In the genomic region with DNA sequence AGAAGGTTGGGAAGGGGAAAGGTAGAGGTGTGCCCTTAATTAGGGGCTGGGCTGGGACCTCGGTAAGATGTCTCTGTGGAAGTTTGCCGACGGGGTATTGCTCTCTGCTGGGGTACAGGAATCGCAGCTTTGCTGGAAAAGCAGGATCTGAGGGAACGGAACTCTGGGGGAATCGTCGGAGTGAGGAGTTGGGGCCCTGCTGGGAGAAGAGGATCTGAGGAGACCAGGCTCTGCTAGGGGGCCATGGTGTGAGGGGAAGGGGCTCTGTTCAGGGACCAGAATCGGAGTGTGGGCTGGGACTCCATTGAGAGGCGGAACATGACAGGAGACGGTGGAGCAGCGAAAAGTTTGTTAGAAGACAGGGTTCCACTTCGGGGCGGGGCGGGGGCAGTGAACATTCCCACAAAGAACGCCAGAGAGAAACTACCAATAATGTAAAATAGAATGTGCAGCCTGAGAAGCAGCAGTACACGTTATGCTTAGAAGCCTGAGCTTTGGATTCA, we compare ENCODE assay signal across 9 cellular contexts. TPM values are rescaled to one million over a fixed set of nuclear protein-coding genes. Genes with fewer than 3 reads are reported as not detected.
DNase-seq lines count a peak whose midpoint lies in the region; ATAC-seq, FAIRE-seq and TF ChIP-seq lines count a peak whose summit lies in the region.
"Had no signal": no experiment of that assay in that cellular context is flagged by ENCODE, and none has a peak within 500 bp of the region (broad histone marks: within the 10 kb centered on the region; RNA-seq: fewer than 3 reads in every experiment).

No MANE protein-coding gene starts in this region.

- H3K4me2 ChIP-seq in keratinocyte (ENCODE audit: control insufficient read depth, extremely low read depth, insufficient read depth, low read depth, low read length), result peak overlapping the region; percentile 98

- H3K9ac ChIP-seq in keratinocyte (ENCODE audit: control insufficient read depth, extremely low read depth, insufficient read depth, low read length), result peak overlapping the region; percentile 88

- FAIRE-seq in keratinocyte (lab: Jason Lieb, UNC), result no peak
- FAIRE-seq: colon had no signal

- H3K27ac ChIP-seq in RWPE2 (ENCODE audit: poor library complexity, severe bottlenecking), result peak overlapping the region; percentile 30
- H3K27ac ChIP-seq in breast epithelium, result peak overlapping the region; percentile 96 to 99
- peak overlapping the region; percentile 65 for H3K27ac ChIP-seq in keratinocyte (ENCODE audit: control insufficient read depth, insufficient read depth, low read length)

- H3K4me1 ChIP-seq in RWPE2 (ENCODE audit: insufficient read depth, poor library complexity, severe bottlenecking) (peaks cover 4% of the 10 kb centered on the region), breast epithelium (peaks cover 0 to 9% of the 10 kb centered on the region in 2 donors), keratinocyte (ENCODE audit: control insufficient read depth, extremely low read depth, insufficient read depth, low read length) (peaks cover 11% of the 10 kb centered on the region)

- H3K36me3 ChIP-seq in RWPE2 (ENCODE audit: low read depth), result peaks cover 3% of the 10 kb centered on the region; the same call in 1 of the 2 replicates
- no peaks in the 10 kb centered on the region for H3K36me3 ChIP-seq in breast epithelium
- H3K36me3 ChIP-seq in keratinocyte (ENCODE audit: control insufficient read depth in 2 of 2, extremely low read depth in 1 of 2, insufficient read depth in 2 of 2, low read length in 2 of 2), result no peaks in the 10 kb centered on the region

- H3K9me3 ChIP-seq in RWPE2 (ENCODE audit: severe bottlenecking), result no peaks in the 10 kb centered on the region
- H3K9me3 ChIP-seq in breast epithelium, result no peaks in the 10 kb centered on the region
- no peaks in the 10 kb centered on the region for H3K9me3 ChIP-seq in keratinocyte (ENCODE audit: control insufficient read depth, low read depth, low read length)

- no peak for TF ChIP-seq POLR2A in breast epithelium (IDR thresholded peaks at IDR 0.05)

- H3K9me1 ChIP-seq in keratinocyte (ENCODE audit: control insufficient read depth, extremely low read depth, insufficient read depth, low read length), result no peaks in the 10 kb centered on the region

- intact Hi-C loops in breast epithelium (cut with DNase I; ENCODE audit: low total_unique reads), result no loop called here

- peak; percentile 15 for ATAC-seq in RWPE2 (ENCODE audit: low read depth)

- dilution Hi-C loops in keratinocyte (cut with MboI; ENCODE audit: extremely low pct_ligation_motif_present, low sequenced_read_pairs), result no loop called here

- no peak for TF ChIP-seq CTCF in RWPE2 (IDR thresholded peaks at IDR 0.05; ENCODE audit: poor library complexity, severe bottlenecking)
- TF ChIP-seq CTCF in breast epithelium (IDR thresholded peaks at IDR 0.05), result no peak
- TF ChIP-seq CTCF in keratinocyte (optimal IDR thresholded peaks at IDR 0.05 in 1 of 3, IDR thresholded peaks at IDR 0.05 in 1 of 3, conservative IDR thresholded peaks at IDR 0.05 in 1 of 3; ENCODE audit: extremely low read depth in 1 of 3, insufficient read depth in 2 of 3, low read length in 3 of 3), result no peak

- peaks cover 3% of the 10 kb centered on the region for H4K20me1 ChIP-seq in keratinocyte (ENCODE audit: control insufficient read depth, extremely low read depth, insufficient read depth, low read length)

- H3K79me2 ChIP-seq in keratinocyte (ENCODE audit: control insufficient read depth, insufficient read depth, low read length), result peaks cover 37% of the 10 kb centered on the region

- H3K27me3 ChIP-seq in RWPE2 (ENCODE audit: insufficient read depth, poor library complexity, severe bottlenecking) (no peaks in the 10 kb centered on the region), breast epithelium (no peaks in the 10 kb centered on the region), keratinocyte (ENCODE audit: control insufficient read depth, extremely low read depth, insufficient read depth, low read length) (no peaks in the 10 kb centered on the region)

- H2AFZ ChIP-seq in keratinocyte (ENCODE audit: control insufficient read depth, low read length), result peak overlapping the region; percentile 99

- DNase-seq in NCI-H748 (lab: John Stamatoyannopoulos, UW; ENCODE audit: unreplicated experiment) (peak; percentile 29), NCI-H748 treated with DMSO at 0.1 percent for 48 hours (lab: John Stamatoyannopoulos, UW) (no peak), RWPE2 (ENCODE audit: low spot score) (no peak), breast epithelium (ENCODE audit: low spot score in 2 of 2) (no peak), keratinocyte (ENCODE audit: low read depth, low spot score) (no peak), T-helper 9 cell (no peak), islet precursor cell (no peak)
- DNase-seq in stimulated activated CD4-positive, alpha-beta T cell treated with anti-CD3 and anti-CD28 coated beads, Interleukin-15, amount 100 ng/mL, for 24 hours, result peak; percentile 23

- H3K4me3 ChIP-seq in RWPE2 (ENCODE audit: severe bottlenecking), result peak overlapping the region; percentile 94
- H3K4me3 ChIP-seq in breast epithelium, result peak overlapping the region; percentile 78 to 100 (median 97)
- H3K4me3 ChIP-seq in keratinocyte (ENCODE audit: control insufficient read depth in 2 of 3, extremely low read depth in 1 of 3, insufficient read depth in 2 of 3, low read depth in 1 of 3, low read length in 3 of 3), result peak overlapping the region; percentile 89 to 100 (median 97)

RNA-seq across cellular contexts. Expression of gene AAMDC, which starts 0.5 kb away (rescaled TPM):
- 10 to 100 TPM; 26.2 to 64.8 (median 30.5) TPM for total RNA-seq in breast epithelium
- polyA plus RNA-seq in keratinocyte, result 15.8 to 22.4 TPM (median 22.0 TPM) in 3 replicates
- 7.9 TPM for polyA plus RNA-seq in keratinocyte (2011; ENCODE audit: low read depth)
- 21.7 and 24.8 TPM in 2 replicates for polyA plus RNA-seq in keratinocyte (2011; cell fraction: cytosol; rRNA removed)
- 9.4 and 11.9 TPM in 2 replicates for polyA plus RNA-seq in keratinocyte (2011; cell fraction: nucleus; rRNA removed)
- polyA plus RNA-seq in keratinocyte (2012; ENCODE audit: low replicate concordance), result 11.1 and 42.1 TPM in 2 replicates
- polyA minus RNA-seq in keratinocyte, result 2.4 to 9.8 TPM (median 4.7 TPM) in 3 replicates
- 4.4 TPM for polyA minus RNA-seq in keratinocyte (2011; cell fraction: cytosol; rRNA and poly(A)+ RNA removed)
- 5.3 and 5.4 TPM in 2 replicates for polyA minus RNA-seq in keratinocyte (2011; cell fraction: nucleus; rRNA and poly(A)+ RNA removed)

RNA-seq across cellular contexts. Expression of gene RSF1, which starts 0.9 kb away (rescaled TPM):
- total RNA-seq in breast epithelium, result 100 to 1,000 TPM in 1 of 3 donors, 10 to 100 TPM in 2; 82.2 to 112 (median 82.3) TPM
- polyA plus RNA-seq in keratinocyte, result 8.8 to 20.9 TPM (median 17.5 TPM) in 3 replicates
- polyA plus RNA-seq in keratinocyte (2011; ENCODE audit: low read depth), result 193 TPM
- polyA plus RNA-seq in keratinocyte (2011; cell fraction: cytosol; rRNA removed), result 15.4 and 17.7 TPM in 2 replicates
- polyA plus RNA-seq in keratinocyte (2011; cell fraction: nucleus; rRNA removed), result 39.5 and 51.3 TPM in 2 replicates
- 31.1 and 40.9 TPM in 2 replicates for polyA plus RNA-seq in keratinocyte (2012; ENCODE audit: low replicate concordance)
- 5.1 to 17.9 TPM (median 10.9 TPM) in 3 replicates for polyA minus RNA-seq in keratinocyte
- 20.5 TPM for polyA minus RNA-seq in keratinocyte (2011; cell fraction: cytosol; rRNA and poly(A)+ RNA removed)
- 13.3 and 39.8 TPM in 2 replicates for polyA minus RNA-seq in keratinocyte (2011; cell fraction: nucleus; rRNA and poly(A)+ RNA removed)

Comparison
In these comparisons a context has a peak if more than half of its experiments do, and no peak if none do; other contexts are left out.
1. DNase-seq: peak in NCI-H748 (single experiment) and stimulated activated CD4-positive, alpha-beta T cell treated with anti-CD3 and anti-CD28 coated beads, Interleukin-15, amount 100 ng/mL, for 24 hours (single experiment); none in NCI-H748 treated with DMSO at 0.1 percent for 48 hours (single experiment), RWPE2 (single experiment), breast epithelium (0 of 2), keratinocyte (single experiment), T-helper 9 cell (single experiment) and islet precursor cell (single experiment).
2. H3K27ac ChIP-seq: peak in every context shown above with its lines; median percentile 98 in breast epithelium; 65 in keratinocyte; 30 in RWPE2.
3. Peak in every context shown above with its lines, with median percentiles within 50 percentile points of each other: H3K4me3 ChIP-seq.